1 cellular context compared by ENCODE assay signal in the genomic region with DNA sequence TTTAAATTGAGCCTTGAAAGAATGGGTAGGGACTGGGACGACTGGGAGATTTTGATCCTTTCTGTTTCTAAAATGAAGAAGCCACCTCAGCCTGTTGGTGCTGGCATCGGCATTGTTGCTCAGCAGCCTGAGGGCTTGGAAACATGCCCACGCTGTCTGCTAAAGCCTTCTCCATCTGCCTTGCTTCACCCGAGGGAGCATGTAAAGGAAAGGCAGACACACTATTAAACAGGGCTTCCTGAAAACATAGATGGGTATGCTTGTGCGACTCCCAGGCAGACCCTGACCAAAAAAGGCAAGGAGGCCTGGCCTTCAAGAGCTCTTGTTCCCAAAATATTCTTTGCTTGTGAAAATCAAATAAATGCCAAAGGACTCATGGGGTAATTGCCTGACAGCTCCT.
TF ChIP-seq lines count a peak whose summit lies in the region.

No MANE protein-coding gene starts in this region.

TF ChIP-seq in WTC11, 78 proteins besides CTCF, POLR2A, EP300 and RAD21 (continued from another document):
- no peak for TF ChIP-seq E2F1 (CRISPR knock-in tag; IDR thresholded peaks at IDR 0.05)
- TF ChIP-seq OVOL2 (CRISPR knock-in tag; IDR thresholded peaks at IDR 0.05; ENCODE audit: borderline replicate concordance), result no peak
- TF ChIP-seq NR3C1 (CRISPR knock-in tag; conservative IDR thresholded peaks at IDR 0.05; ENCODE audit: low read depth), result no peak
- TF ChIP-seq TCF7 (CRISPR knock-in tag; IDR thresholded peaks at IDR 0.05; ENCODE audit: low read depth), result no peak
- TF ChIP-seq JUN (CRISPR knock-in tag; IDR thresholded peaks at IDR 0.05), result no peak
- no peak for TF ChIP-seq EMX1 (CRISPR knock-in tag; IDR thresholded peaks at IDR 0.05)
- TF ChIP-seq NR1H2 (CRISPR knock-in tag; IDR thresholded peaks at IDR 0.05), result no peak
- TF ChIP-seq ZBTB43 (CRISPR knock-in tag; IDR thresholded peaks at IDR 0.05), result no peak
